1 cellular context compared by ENCODE assay signal in genomic region chr19:9836021-9836420, GRCh38.
TF ChIP-seq lines count a peak whose summit lies in the region.

No MANE protein-coding gene starts in this region.

TF ChIP-seq in H1, 55 proteins besides CTCF, POLR2A, EP300 and RAD21:
- no peak for TF ChIP-seq ASH2L (IDR thresholded peaks at IDR 0.05; ENCODE audit: low read length)
- TF ChIP-seq ZNF274 (IDR thresholded peaks at IDR 0.05; ENCODE audit: borderline replicate concordance, extremely low read depth, low read length) = no peak
- TF ChIP-seq CHD2 (IDR thresholded peaks at IDR 0.05; ENCODE audit: low read length) = no peak
- no peak for TF ChIP-seq SAP30 (IDR thresholded peaks at IDR 0.05; ENCODE audit: insufficient read depth, insufficient replicate concordance, low read length)
- no peak for TF ChIP-seq CTBP2 (IDR thresholded peaks at IDR 0.05; ENCODE audit: borderline replicate concordance, insufficient read depth, insufficient read length, low read length)
